8 cellular contexts compared by ENCODE assay signal in the genomic region with DNA sequence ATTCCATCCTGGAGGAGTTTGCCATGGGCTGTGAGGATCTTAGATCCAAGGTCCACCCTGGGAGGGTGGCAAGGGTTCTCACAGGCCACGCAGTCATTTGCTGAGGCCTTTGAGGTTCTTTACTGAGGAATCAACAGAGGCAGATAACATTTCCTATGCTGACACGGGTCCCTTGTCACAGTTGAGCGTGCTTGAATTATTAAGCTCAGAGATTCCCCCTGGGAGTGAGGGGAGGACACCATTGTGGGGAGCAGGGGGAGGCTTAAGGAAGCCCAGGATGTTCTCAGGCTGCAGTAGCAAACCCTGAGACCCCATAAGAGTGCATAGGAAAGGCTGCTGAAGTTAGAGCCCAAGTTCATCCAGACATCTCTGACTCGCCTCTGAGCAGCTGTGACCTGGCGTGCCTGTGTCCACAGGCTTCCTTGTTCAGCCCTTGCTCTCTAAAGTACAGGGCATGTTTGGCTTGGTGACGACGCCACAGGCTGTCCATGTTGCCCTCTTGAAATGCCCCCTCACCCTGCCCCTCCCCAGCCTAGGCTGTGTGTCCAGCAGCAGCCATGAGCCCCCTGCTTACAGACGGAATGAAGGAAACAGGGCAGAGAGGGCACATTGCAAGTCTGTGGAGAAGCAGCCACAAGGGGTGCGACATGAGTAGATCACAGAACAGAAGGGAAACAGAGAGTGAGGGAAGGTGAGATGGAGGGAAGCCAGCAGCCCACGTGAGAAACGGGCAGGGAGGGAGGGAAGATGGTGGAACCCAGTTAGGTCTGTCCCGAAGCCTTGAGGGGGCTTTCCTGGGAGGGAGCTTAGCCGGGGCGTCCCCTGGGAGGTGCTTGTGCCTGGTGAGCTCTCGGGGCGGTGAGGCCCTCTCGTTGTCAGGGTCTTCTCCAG. TPM values are rescaled to one million over a fixed set of nuclear protein-coding genes. Genes with fewer than 3 reads are reported as not detected.
DNase-seq lines count a peak whose midpoint lies in the region; ATAC-seq and TF ChIP-seq lines count a peak whose summit lies in the region.

No MANE protein-coding gene starts in this region.

- ATAC-seq in GM21717 (IDR thresholded peaks at IDR 0.05; ENCODE audit: unreplicated experiment), result peak; percentile 47
- ATAC-seq in heart left ventricle, result peak; percentile 21 to 50 (median 25)

- H3K79me2 ChIP-seq in DOHH2 (ENCODE audit: control insufficient read depth, low read length), result no peaks in the 10 kb centered on the region

- no peaks in the 10 kb centered on the region for H3K9me3 ChIP-seq in DOHH2 (ENCODE audit: control insufficient read depth, insufficient read depth, low read length)
- H3K9me3 ChIP-seq in heart left ventricle, result no peaks in the 10 kb centered on the region
- no peaks in the 10 kb centered on the region for H3K9me3 ChIP-seq in skeletal muscle satellite cell (replicated peaks; ENCODE audit: low read length)

- H3K9me2 ChIP-seq in DOHH2 (replicated peaks; ENCODE audit: control insufficient read depth, low read length), result no peaks in the 10 kb centered on the region

- H3K9ac ChIP-seq in skeletal muscle satellite cell (ENCODE audit: low read depth, low read length), result no peak overlapping the region

- H3K27me3 ChIP-seq in DOHH2 (ENCODE audit: control insufficient read depth, low read length) (no peaks in the 10 kb centered on the region), heart left ventricle (no peaks in the 10 kb centered on the region), skeletal muscle satellite cell (ENCODE audit: control insufficient read depth, insufficient read depth, low read length) (no peaks in the 10 kb centered on the region)

- no peak for TF ChIP-seq POLR2A in heart left ventricle (IDR thresholded peaks at IDR 0.05)

- H3K4me2 ChIP-seq in DOHH2 (ENCODE audit: low read length) (peak overlapping the region; percentile 77), skeletal muscle satellite cell (ENCODE audit: low read length) (peak overlapping the region; percentile 43)

- H3K27ac ChIP-seq in DOHH2 (ENCODE audit: low read depth, low read length) (no peak overlapping the region), heart left ventricle (peak overlapping the region in 3 of 12 donors; percentile 6 to 57 (median 19))

- peaks cover 22% of the 10 kb centered on the region for H3K36me3 ChIP-seq in DOHH2 (ENCODE audit: control insufficient read depth, low read length)
- peaks cover 0 to 33% (median 30%) of the 10 kb centered on the region in 9 donors for H3K36me3 ChIP-seq in heart left ventricle
- H3K36me3 ChIP-seq in skeletal muscle satellite cell (ENCODE audit: insufficient read depth, low read length), result peaks cover 17% of the 10 kb centered on the region

- WGBS in heart left ventricle, 4 donors, result 33 to 41% (median 38%) methylated on average over 15 to 17 of the region's 17 CpGs

- H3K4me3 ChIP-seq in DOHH2 (ENCODE audit: low read length) (peak overlapping the region; percentile 65), heart left ventricle (peak overlapping the region in 8 of 12 donors; percentile 27 to 51 (median 33)), skeletal muscle satellite cell (ENCODE audit: low read length) (peak overlapping the region; percentile 33)

- H3F3A ChIP-seq in DOHH2 (ENCODE audit: control insufficient read depth, insufficient read depth), result no peaks in the 10 kb centered on the region

- H4K20me1 ChIP-seq in DOHH2 (ENCODE audit: control insufficient read depth, insufficient read depth, low read depth, low read length), result no peaks in the 10 kb centered on the region; the same call in 1 of the 2 replicates

- intact Hi-C loops in heart left ventricle (cut with DNase I), result loop anchor here (2.0 to 10.0 kb wide), 11 partner anchors 102 to 995 kb away; no protein-coding TSS in a partner anchor

- DNase-seq in RPMI7951 (ENCODE audit: low read depth) (peak; percentile 6), heart left ventricle (peak in 3 of 5 donors; percentile 23 to 34 (median 31)), CD1c-positive myeloid dendritic cell (ENCODE audit: extremely low spot score) (no peak), GOT3 (lab: John Stamatoyannopoulos, UW) (no peak), COR-L47 (lab: John Stamatoyannopoulos, UW) (no peak)

- H3K4me1 ChIP-seq in DOHH2 (ENCODE audit: control insufficient read depth, low read length) (peaks cover 19% of the 10 kb centered on the region), heart left ventricle (peaks cover 0 to 20% (median 7%) of the 10 kb centered on the region in 12 donors), skeletal muscle satellite cell (ENCODE audit: control insufficient read depth, insufficient read depth, low read length) (peaks cover 7% of the 10 kb centered on the region)

- no peak for TF ChIP-seq CTCF in DOHH2 (IDR thresholded peaks at IDR 0.05; ENCODE audit: low read depth, low read length, poor library complexity, severe bottlenecking)
- TF ChIP-seq CTCF in heart left ventricle (IDR thresholded peaks at IDR 0.05), result no peak

RNA-seq across cellular contexts. Expression of gene NAPG, which starts 34.0 kb away (rescaled TPM):
- 31.6 and 38.3 TPM in 2 replicates for total RNA-seq in RPMI7951 (2014; rRNA removed; shearing (Covaris generic))
- 10 to 100 TPM; 26.7 to 46.3 (median 35.1) TPM for total RNA-seq in heart left ventricle
- polyA plus RNA-seq in heart left ventricle, result 10 to 100 TPM; 12.7 to 28.5 TPM
- 34.3 and 43.1 TPM in 2 replicates for total RNA-seq in skeletal muscle satellite cell (2012; rRNA removed)

Comparison
In these comparisons a context has a peak if more than half of its experiments do, and no peak if none do; other contexts are left out.
1. DNase-seq: peak in RPMI7951 (single experiment) and heart left ventricle (3 of 5); none in CD1c-positive myeloid dendritic cell (single experiment), GOT3 (single experiment) and COR-L47 (single experiment).
2. Peak in every context shown above with its lines, with median percentiles within 50 percentile points of each other: H3K4me3 ChIP-seq.